In genomic region chr2:207790898-207791297, GRCh38 we compare ENCODE assay signal across 19 cellular contexts. TPM values are rescaled to one million over a fixed set of nuclear protein-coding genes. Genes with fewer than 3 reads are reported as not detected.
A peak's percentile ranks its signal among the peaks of the same experiment; 100 is the strongest.
DNase-seq lines count a peak whose midpoint lies in the region.
"Had no signal": no experiment of that assay in that cellular context is flagged by ENCODE, and none has a peak within 500 bp of the region (broad histone marks: within the 10 kb centered on the region; RNA-seq: fewer than 3 reads in every experiment).

No MANE protein-coding gene starts in this region.

- WGBS in neuronal stem cell (ENCODE audit: extremely low coverage in 2 of 2, insufficient read length in 2 of 2, insufficient replicate concordance in 1 of 2), 2 donors: no CpG with 5 or more reads among the region's 1 CpG

- no peak overlapping the region for H2BK120ac ChIP-seq in neuronal stem cell (ENCODE audit: low read depth, low read length)

- peaks cover 3% of the 10 kb centered on the region for H3K4me1 Mint-ChIP-seq in activated naive CD4-positive, alpha-beta T cell treated with anti-CD3 and anti-CD28 coated beads, Interleukin-2, amount 50 U/mL, for 24 hours
- H3K4me1 Mint-ChIP-seq in activated naive CD4-positive, alpha-beta T cell treated with anti-CD3 and anti-CD28 coated beads for 36 hours (ENCODE audit: low read depth): peaks cover 4% of the 10 kb centered on the region
- H3K4me1 Mint-ChIP-seq in dendritic cell treated with granulocyte-macrophage colony-stimulating factor and Interleukin-4, amounts not matched to agents 40 ng/mL and 50 ng/mL, for 4 days (ENCODE audit: low read depth): peaks cover 67% of the 10 kb centered on the region
- peaks cover 2% of the 10 kb centered on the region for H3K4me1 Mint-ChIP-seq in activated T-cell treated with anti-CD3 and anti-CD28 coated beads, Interleukin-2, amount 50 U/mL, for 24 hours (ENCODE audit: low read depth)

- H3K36me3 Mint-ChIP-seq in activated naive CD4-positive, alpha-beta T cell treated with anti-CD3 and anti-CD28 coated beads, Interleukin-2, amount 50 U/mL, for 24 hours: no peaks in the 10 kb centered on the region
- H3K36me3 Mint-ChIP-seq in activated naive CD4-positive, alpha-beta T cell treated with anti-CD3 and anti-CD28 coated beads for 36 hours (ENCODE audit: low read depth): no peaks in the 10 kb centered on the region
- no peaks in the 10 kb centered on the region for H3K36me3 Mint-ChIP-seq in dendritic cell treated with granulocyte-macrophage colony-stimulating factor and Interleukin-4, amounts not matched to agents 40 ng/mL and 50 ng/mL, for 4 days (ENCODE audit: low read depth)
- no peaks in the 10 kb centered on the region for H3K36me3 Mint-ChIP-seq in activated T-cell treated with anti-CD3 and anti-CD28 coated beads, Interleukin-2, amount 50 U/mL, for 24 hours (ENCODE audit: low read depth)
- H3K36me3 Mint-ChIP-seq: CD4-positive, CD25-positive, alpha-beta regulatory T cell had no signal

- no peak overlapping the region for H3K23ac ChIP-seq in neuronal stem cell (ENCODE audit: low read depth, low read length, poor library complexity)

- no peak overlapping the region for H3K27ac ChIP-seq in neuronal stem cell (replicated peaks; ENCODE audit: low read length)
- H3K27ac ChIP-seq: 22Rv1 had no signal

- no peaks in the 10 kb centered on the region for H3K27me3 ChIP-seq in neuronal stem cell (ENCODE audit: control insufficient read depth in 3 of 3, insufficient read depth in 3 of 3, low read depth in 1 of 3, low read length in 3 of 3)
- H3K27me3 ChIP-seq: BE2C had no signal

- peak overlapping the region; percentile 13 for H3K27ac Mint-ChIP-seq in activated naive CD4-positive, alpha-beta T cell treated with anti-CD3 and anti-CD28 coated beads, Interleukin-2, amount 50 U/mL, for 24 hours
- no peak overlapping the region for H3K27ac Mint-ChIP-seq in activated naive CD4-positive, alpha-beta T cell treated with anti-CD3 and anti-CD28 coated beads for 36 hours
- peak overlapping the region; percentile 85 for H3K27ac Mint-ChIP-seq in dendritic cell treated with granulocyte-macrophage colony-stimulating factor and Interleukin-4, amounts not matched to agents 40 ng/mL and 50 ng/mL, for 4 days
- no peak overlapping the region for H3K27ac Mint-ChIP-seq in activated T-cell treated with anti-CD3 and anti-CD28 coated beads, Interleukin-2, amount 50 U/mL, for 24 hours
- H3K27ac Mint-ChIP-seq: CD4-positive, CD25-positive, alpha-beta regulatory T cell had no signal

- no peak overlapping the region for H2BK5ac ChIP-seq in neuronal stem cell (ENCODE audit: low read length)

- peak overlapping the region; percentile 13 for H3K18ac ChIP-seq in neuronal stem cell (ENCODE audit: low read length)

- H3K9ac ChIP-seq in neuronal stem cell (ENCODE audit: low read depth, low read length, poor library complexity): no peak overlapping the region

- H3K4me2 ChIP-seq in neuronal stem cell (ENCODE audit: insufficient read depth, low read length, poor library complexity, severe bottlenecking): no peak overlapping the region

- H2BK15ac ChIP-seq in neuronal stem cell (ENCODE audit: low read length): no peak overlapping the region

- intact Hi-C loops in activated naive CD4-positive, alpha-beta T cell treated with anti-CD3 and anti-CD28 coated beads for 36 hours (cut with micrococcal nuclease): no loop called here
- intact Hi-C loops in dendritic cell treated with granulocyte-macrophage colony-stimulating factor and Interleukin-4, amounts not matched to agents 40 ng/mL and 50 ng/mL, for 4 days (cut with micrococcal nuclease): no loop called here

- H3K27me3 Mint-ChIP-seq in activated naive CD4-positive, alpha-beta T cell treated with anti-CD3 and anti-CD28 coated beads, Interleukin-2, amount 50 U/mL, for 24 hours: peaks cover 4% of the 10 kb centered on the region
- H3K27me3 Mint-ChIP-seq in activated naive CD4-positive, alpha-beta T cell treated with anti-CD3 and anti-CD28 coated beads for 36 hours (ENCODE audit: low read depth): peaks cover 4% of the 10 kb centered on the region
- no peaks in the 10 kb centered on the region for H3K27me3 Mint-ChIP-seq in dendritic cell treated with granulocyte-macrophage colony-stimulating factor and Interleukin-4, amounts not matched to agents 40 ng/mL and 50 ng/mL, for 4 days
- peaks cover 11% of the 10 kb centered on the region for H3K27me3 Mint-ChIP-seq in activated T-cell treated with anti-CD3 and anti-CD28 coated beads, Interleukin-2, amount 50 U/mL, for 24 hours

- H3K4ac ChIP-seq in neuronal stem cell (ENCODE audit: low read length): no peak overlapping the region

- no peak overlapping the region for H4K8ac ChIP-seq in neuronal stem cell (ENCODE audit: low read depth, low read length)

- H3K4me3 ChIP-seq in neuronal stem cell (ENCODE audit: low read length in 2 of 2): no peak overlapping the region

- no peak overlapping the region for H2BK12ac ChIP-seq in neuronal stem cell (ENCODE audit: low read length)

- H3K4me1 ChIP-seq in neuronal stem cell (ENCODE audit: control insufficient read depth in 2 of 2, insufficient read depth in 1 of 2, low read depth in 1 of 2, low read length in 2 of 2): peaks cover 5 to 7% of the 10 kb centered on the region in 2 donors
- H3K4me1 ChIP-seq: BE2C had no signal

- H3K36me3 ChIP-seq in neuronal stem cell (replicated peaks in 1 of 2; ENCODE audit: control insufficient read depth in 2 of 2, insufficient read depth in 2 of 2, low read length in 2 of 2): no peaks in the 10 kb centered on the region
- H3K36me3 ChIP-seq: BE2C had no signal

- H3K9me3 ChIP-seq in neuronal stem cell (replicated peaks in 1 of 2; ENCODE audit: control insufficient read depth in 2 of 2, insufficient read depth in 1 of 2, low read depth in 1 of 2, low read length in 2 of 2): no peaks in the 10 kb centered on the region
- H3K9me3 ChIP-seq: BE2C had no signal

- H2AFZ ChIP-seq in neuronal stem cell (ENCODE audit: low read length): peak overlapping the region; percentile 17

- peak overlapping the region; percentile 44 for H4K91ac ChIP-seq in neuronal stem cell (ENCODE audit: low read depth, low read length, poor library complexity)

- no peak overlapping the region for H3K14ac ChIP-seq in neuronal stem cell (ENCODE audit: low read length)

- no peaks in the 10 kb centered on the region for H3K79me1 ChIP-seq in neuronal stem cell (ENCODE audit: low read depth, low read length)

- no peak overlapping the region for H2AK5ac ChIP-seq in neuronal stem cell (ENCODE audit: low read depth, low read length)

- CTCF ChIA-PET in activated naive CD4-positive, alpha-beta T cell treated with anti-CD3 and anti-CD28 coated beads for 36 hours (lab: Charles Lee): interaction anchor here (1.1 to 1.5 kb wide), 3 partner anchors 98 to 250 kb away, joined by 3 to 4 read pairs (median 3); no protein-coding TSS in a partner anchor

- DNase-seq in activated naive CD4-positive, alpha-beta T cell treated with anti-CD3 and anti-CD28 coated beads for 36 hours: no peak
- DNase-seq in ELF-1 (ENCODE audit: low read depth, low spot score): peak; percentile 39
- no peak for DNase-seq in neuronal stem cell (ENCODE audit: low spot score)
- DNase-seq in HPDE6-E6E7 (ENCODE audit: extremely low spot score): no peak
- no peak for DNase-seq in activated T-cell treated with anti-CD3 and anti-CD28 coated beads, Interleukin-2, amount 50 U/mL, for 24 hours
- DNase-seq in kidney tubule cell (ENCODE audit: low spot score): no peak
- DNase-seq: BE2C; CD4-positive, CD25-positive, alpha-beta regulatory T cell; DMS153; GF-D8; NCI-H187; NCI-H2107; NCI-H2227 treated with DMSO at 0.1 percent for 48 hours; NCI-H510A treated with DMSO at 0.1 percent for 48 hours; NCI-H774; SIG-M5 had no signal

- no peaks in the 10 kb centered on the region for H3K9me3 Mint-ChIP-seq in activated naive CD4-positive, alpha-beta T cell treated with anti-CD3 and anti-CD28 coated beads, Interleukin-2, amount 50 U/mL, for 24 hours
- no peaks in the 10 kb centered on the region for H3K9me3 Mint-ChIP-seq in activated naive CD4-positive, alpha-beta T cell treated with anti-CD3 and anti-CD28 coated beads for 36 hours
- H3K9me3 Mint-ChIP-seq in dendritic cell treated with granulocyte-macrophage colony-stimulating factor and Interleukin-4, amounts not matched to agents 40 ng/mL and 50 ng/mL, for 4 days: no peaks in the 10 kb centered on the region
- no peaks in the 10 kb centered on the region for H3K9me3 Mint-ChIP-seq in activated T-cell treated with anti-CD3 and anti-CD28 coated beads, Interleukin-2, amount 50 U/mL, for 24 hours

- H3K4me3 Mint-ChIP-seq in activated naive CD4-positive, alpha-beta T cell treated with anti-CD3 and anti-CD28 coated beads, Interleukin-2, amount 50 U/mL, for 24 hours: no peak overlapping the region
- no peak overlapping the region for H3K4me3 Mint-ChIP-seq in activated naive CD4-positive, alpha-beta T cell treated with anti-CD3 and anti-CD28 coated beads for 36 hours
- no peak overlapping the region for H3K4me3 Mint-ChIP-seq in dendritic cell treated with granulocyte-macrophage colony-stimulating factor and Interleukin-4, amounts not matched to agents 40 ng/mL and 50 ng/mL, for 4 days
- H3K4me3 Mint-ChIP-seq in activated T-cell treated with anti-CD3 and anti-CD28 coated beads, Interleukin-2, amount 50 U/mL, for 24 hours: no peak overlapping the region
- H3K4me3 Mint-ChIP-seq: CD4-positive, CD25-positive, alpha-beta regulatory T cell had no signal

RNA-seq across cellular contexts. Expression of gene FZD5, which starts 21.2 kb away (rescaled TPM):
- total RNA-seq in activated naive CD4-positive, alpha-beta T cell treated with anti-CD3 and anti-CD28 coated beads for 36 hours: 1 to 10 TPM; 1.5 to 1.7 TPM
- 267 TPM for polyA plus RNA-seq in neuronal stem cell (2013, experiment 1 of 2)
- polyA plus RNA-seq in neuronal stem cell (2013, experiment 2 of 2): 274 TPM

Comparison
In these comparisons a context has a peak if more than half of its experiments do, and no peak if none do; other contexts are left out.
1. H3K27ac Mint-ChIP-seq: peak in activated naive CD4-positive, alpha-beta T cell treated with anti-CD3 and anti-CD28 coated beads, Interleukin-2, amount 50 U/mL, for 24 hours (single experiment) and dendritic cell treated with granulocyte-macrophage colony-stimulating factor and Interleukin-4, amounts not matched to agents 40 ng/mL and 50 ng/mL, for 4 days (single experiment); none in activated naive CD4-positive, alpha-beta T cell treated with anti-CD3 and anti-CD28 coated beads for 36 hours (single experiment) and activated T-cell treated with anti-CD3 and anti-CD28 coated beads, Interleukin-2, amount 50 U/mL, for 24 hours (single experiment).